8 cellular contexts compared by ENCODE assay signal in genomic region chr22:20606041-20606783, GRCh38.
DNase-seq lines count a peak whose midpoint lies in the region; ATAC-seq and TF ChIP-seq lines count a peak whose summit lies in the region.

No MANE protein-coding gene starts in this region.

- H3K36me3 ChIP-seq in Panc1 (ENCODE audit: control insufficient read depth, insufficient read depth, low read length) (no peaks in the 10 kb centered on the region), gastroesophageal sphincter (no peaks in the 10 kb centered on the region)

- 60% methylated on average over 2 of the region's 13 CpGs; no CpG with 5 or more reads in 1 of the 2 donors for WGBS in gastroesophageal sphincter (ENCODE audit: low coverage in 1 of 2), 2 donors

- peak; percentile 87 for TF ChIP-seq CTCF in Panc1 (IDR thresholded peaks at IDR 0.05)
- peak in 3 of 4 experiments; percentile 33 to 57 (median 47) for TF ChIP-seq CTCF in gastroesophageal sphincter (IDR thresholded peaks at IDR 0.05)

- no peak overlapping the region for H3K27ac ChIP-seq in Panc1 (ENCODE audit: low read length)
- no peak overlapping the region for H3K27ac ChIP-seq in gastroesophageal sphincter

- H3K4me1 ChIP-seq in Panc1 (ENCODE audit: control insufficient read depth, insufficient read depth, low read length) (no peaks in the 10 kb centered on the region), gastroesophageal sphincter (no peaks in the 10 kb centered on the region)

- CTCF ChIA-PET in Panc1 (lab: Charles Lee): no interaction called here

- TF ChIP-seq EP300 in gastroesophageal sphincter (IDR thresholded peaks at IDR 0.05): no peak

- H3K4me3 ChIP-seq in Jurkat, Clone E6-1 (ENCODE audit: low read length): no peak overlapping the region
- H3K4me3 ChIP-seq in Panc1 (ENCODE audit: low read depth in 2 of 2, low read length in 2 of 2) (no peak overlapping the region), gastroesophageal sphincter (no peak overlapping the region)

- H3K27me3 ChIP-seq in Panc1 (ENCODE audit: control insufficient read depth, insufficient read depth, low read length): no peaks in the 10 kb centered on the region
- peaks cover 23% of the 10 kb centered on the region for H3K27me3 ChIP-seq in gastroesophageal sphincter

- DNase-seq in DMS114 treated with DMSO at 0.1 percent for 48 hours (lab: John Stamatoyannopoulos, UW; ENCODE audit: unreplicated experiment) (peak; percentile 9), Panc1 (ENCODE audit: low read depth, low spot score) (peak; percentile 30), putamen (ENCODE audit: low spot score) (peak; percentile 21)
- peak; percentile 51 for DNase-seq in Jurkat, Clone E6-1 (ENCODE audit: low read depth, low spot score)
- peak; percentile 76 to 81 for DNase-seq in activated T-cell treated with anti-CD3 and anti-CD28 coated beads, Interleukin-2, amount 50 U/mL, for 48 hours

- no TSS peak for BruUV-seq in Panc1 (replicated peaks; lab: Mats Ljungman, UMichigan)

- peak; percentile 85 for ATAC-seq in Panc1
- peak; percentile 14 for ATAC-seq in gastroesophageal sphincter
- ATAC-seq in HG03439 (IDR thresholded peaks at IDR 0.05; ENCODE audit: unreplicated experiment): no peak
- no peak for ATAC-seq in GM21786 (IDR thresholded peaks at IDR 0.05; ENCODE audit: unreplicated experiment)

- no peaks in the 10 kb centered on the region for H3K9me3 ChIP-seq in Panc1 (ENCODE audit: control insufficient read depth, insufficient read depth, low read depth, low read length)
- H3K9me3 ChIP-seq in gastroesophageal sphincter: no peaks in the 10 kb centered on the region

- intact Hi-C loops in Panc1 (cut with micrococcal nuclease; ENCODE audit: unreplicated experiment): loop anchor here (1.0 kb wide), 1 partner anchor 91 kb away; no protein-coding TSS in a partner anchor

- in situ Hi-C loops in Panc1 (cut with HindIII; ENCODE audit: low pct_unique_long_range_greater_than_20kb, low sequenced_read_pairs): no loop called here

- POLR2A ChIA-PET in Panc1 (lab: Charles Lee): no interaction called here

- no peak for TF ChIP-seq POLR2A in gastroesophageal sphincter (IDR thresholded peaks at IDR 0.05)

Comparison
In these comparisons a context has a peak if more than half of its experiments do, and no peak if none do; other contexts are left out.
1. DNase-seq: peak in every context shown above with its lines; median percentile 78 in activated T-cell treated with anti-CD3 and anti-CD28 coated beads, Interleukin-2, amount 50 U/mL, for 48 hours; 51 in Jurkat, Clone E6-1; 30 in Panc1; 21 in putamen; 9 in DMS114 treated with DMSO at 0.1 percent for 48 hours.
2. ATAC-seq: peak in Panc1 (single experiment) and gastroesophageal sphincter (single experiment); none in HG03439 (single experiment) and GM21786 (single experiment).